In the genomic region with DNA sequence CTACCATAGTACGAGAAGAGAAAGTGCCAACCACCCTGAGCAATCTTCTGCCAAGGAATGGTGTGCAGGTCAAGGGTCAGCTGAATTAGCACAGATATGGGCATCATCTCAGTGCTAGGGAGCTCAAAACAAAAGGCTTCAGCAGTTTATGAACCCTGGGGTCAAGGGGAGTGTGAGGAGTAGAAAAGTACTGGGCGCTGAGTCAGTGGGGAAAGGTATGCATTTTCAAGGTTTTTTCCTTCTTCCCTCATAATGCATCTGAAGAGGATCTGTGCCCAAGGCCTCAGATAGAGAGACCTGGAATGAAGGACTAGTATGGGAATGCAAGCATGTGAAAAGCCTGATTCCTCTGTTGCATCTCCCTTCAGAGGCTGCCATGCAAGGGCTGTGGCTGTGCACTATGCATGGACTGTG, we compare ENCODE assay signal across 23 cellular contexts.
"Had no signal": no experiment of that assay in that cellular context is flagged by ENCODE, and none has a peak within 500 bp of the region (broad histone marks: within the 10 kb centered on the region; RNA-seq: fewer than 3 reads in every experiment).

No MANE protein-coding gene starts in this region.

- H3K9me3 ChIP-seq: esophagus squamous epithelium, heart right ventricle, lower lobe of right lung, neutrophil, sigmoid colon, spleen, transverse colon had no signal

- H3K36me3 Mint-ChIP-seq: immature natural killer cell; naive thymus-derived CD8-positive, alpha-beta T cell; stimulated activated naive B cell treated with anti-CD40 and anti-IgM and Interleukin-4, amounts not matched to agents 10 μg/mL and 1 μg/mL and 100 μg/mL, for 72 hours had no signal

- H3K27me3 Mint-ChIP-seq: progenitor cell of endocrine pancreas had no signal

- H3K27ac Mint-ChIP-seq: progenitor cell of endocrine pancreas; stimulated activated naive B cell treated with anti-CD40 and anti-IgM and Interleukin-4, amounts not matched to agents 10 μg/mL and 1 μg/mL and 100 μg/mL, for 72 hours; stimulated activated naive CD8-positive, alpha-beta T cell treated with anti-CD3 and anti-CD28 coated beads, Interleukin-15, Interleukin-2, amounts not matched to agents 100 ng/mL and 50 ng/mL, for 24 hours had no signal

- H3K4me1 ChIP-seq: heart right ventricle, lower lobe of right lung, parathyroid adenoma, sigmoid colon, spleen, transverse colon had no signal

- H3K4me1 Mint-ChIP-seq: immature natural killer cell; naive thymus-derived CD8-positive, alpha-beta T cell; stimulated activated naive B cell treated with anti-CD40 and anti-IgM and Interleukin-4, amounts not matched to agents 10 μg/mL and 1 μg/mL and 100 μg/mL, for 72 hours had no signal

- ATAC-seq: heart right ventricle; left ventricle myocardium superior; lower lobe of right lung; naive thymus-derived CD8-positive, alpha-beta T cell; right cardiac atrium; stimulated activated naive B cell treated with anti-CD40 and anti-IgM and Interleukin-4, amounts not matched to agents 10 μg/mL and 1 μg/mL and 100 μg/mL, for 72 hours had no signal

- H3K36me3 ChIP-seq: esophagus squamous epithelium, heart right ventricle, lower lobe of right lung, neutrophil, sigmoid colon, spleen, transverse colon had no signal

- DNase-seq: dermis blood vessel endothelial cell; effector memory CD4-positive, alpha-beta T cell; esophagus squamous epithelium; foreskin melanocyte; glutamatergic neuron; heart right ventricle; hypothalamus; immature natural killer cell; islet precursor cell; left ventricle myocardium superior; lower lobe of right lung; naive thymus-derived CD8-positive, alpha-beta T cell; right cardiac atrium; sigmoid colon; spleen; stimulated activated CD4-positive, alpha-beta T cell treated with anti-CD3 and anti-CD28 coated beads, Interleukin-4, amount 100 ng/mL, for 4 hours; stimulated activated naive B cell treated with anti-CD40 and anti-IgM and Interleukin-4, amounts not matched to agents 10 μg/mL and 1 μg/mL and 100 μg/mL, for 72 hours; transverse colon had no signal

- H3K4me3 ChIP-seq: coronary artery, esophagus squamous epithelium, heart right ventricle, lower lobe of right lung, sigmoid colon, spleen, transverse colon had no signal

- H3K9me3 Mint-ChIP-seq: immature natural killer cell; stimulated activated naive B cell treated with anti-CD40 and anti-IgM and Interleukin-4, amounts not matched to agents 10 μg/mL and 1 μg/mL and 100 μg/mL, for 72 hours; stimulated activated naive CD8-positive, alpha-beta T cell treated with anti-CD3 and anti-CD28 coated beads, Interleukin-15, Interleukin-2, amounts not matched to agents 100 ng/mL and 50 ng/mL, for 24 hours had no signal

- H3K4me3 Mint-ChIP-seq: immature natural killer cell; naive thymus-derived CD8-positive, alpha-beta T cell; stimulated activated naive B cell treated with anti-CD40 and anti-IgM and Interleukin-4, amounts not matched to agents 10 μg/mL and 1 μg/mL and 100 μg/mL, for 72 hours; stimulated activated naive CD8-positive, alpha-beta T cell treated with anti-CD3 and anti-CD28 coated beads, Interleukin-15, Interleukin-2, amounts not matched to agents 100 ng/mL and 50 ng/mL, for 24 hours had no signal

- H3K27me3 ChIP-seq: esophagus squamous epithelium, heart right ventricle, neutrophil, sigmoid colon, transverse colon had no signal

- H3K27ac ChIP-seq: coronary artery, esophagus squamous epithelium, heart right ventricle, lower lobe of right lung, neutrophil, parathyroid adenoma, sigmoid colon, spleen, transverse colon had no signal
